Comparison of ENCODE assay signal across 32 cellular contexts in genomic region chr5:66231508-66231907, GRCh38.
"Had no signal": no experiment of that assay in that cellular context is flagged by ENCODE, and none has a peak within 500 bp of the region (broad histone marks: within the 10 kb centered on the region; RNA-seq: fewer than 3 reads in every experiment).

No MANE protein-coding gene starts in this region.

- DNase-seq: activated B cell treated with CpG ODN at 0.5 μM for 24 hours; activated CD4-positive, alpha-beta memory T cell treated with anti-CD3 and anti-CD28 coated beads for 36 hours; activated CD4-positive, alpha-beta T cell treated with anti-CD3 and anti-CD28 coated beads for 4 hours; activated CD4-positive, alpha-beta T cell treated with anti-CD3 and anti-CD28 coated beads, Interleukin-2, amount 10 ng/mL, durations not matched to agents 24 days and 14 days; activated CD4-positive, alpha-beta T cell treated with anti-CD3 and anti-CD28 coated beads, Interleukin-2, amount 50 U/mL, for 1 hour; activated CD4-positive, alpha-beta T cell treated with anti-CD3 and anti-CD28 coated beads, Interleukin-2, amount 50 U/mL, for 4 hours; activated CD4-positive, CD25-positive, alpha-beta regulatory T cell treated with anti-CD3 and anti-CD28 coated beads, Interleukin-2, amount 50 U/mL, for 72 hours; activated CD8-positive, alpha-beta memory T cell treated with anti-CD3 and anti-CD28 coated beads, Interleukin-2, amount 50 U/mL, for 4 hours; activated CD8-positive, alpha-beta T cell treated with anti-CD3 and anti-CD28 coated beads for 36 hours; activated effector memory CD4-positive, alpha-beta T cell treated with anti-CD3 and anti-CD28 coated beads, Interleukin-2, amount 50 U/mL, for 16 hours; activated gamma-delta T cell treated with Interleukin-2 at 50 U/mL for 16 hours; activated naive CD4-positive, alpha-beta T cell; activated naive CD4-positive, alpha-beta T cell treated with anti-CD3 and anti-CD28 coated beads for 36 hours; activated naive CD4-positive, alpha-beta T cell treated with anti-CD3 and anti-CD28 coated beads, Interleukin-2, amount 50 U/mL, for 16 hours; activated naive CD8-positive, alpha-beta T cell treated with anti-CD3 and anti-CD28 coated beads for 36 hours; activated T-cell treated with anti-CD3 and anti-CD28 coated beads for 4 hours; activated T-cell treated with anti-CD3 and anti-CD28 coated beads, Interleukin-2, amount 50 U/mL, for 1 hour; activated T-cell treated with anti-CD3 and anti-CD28 coated beads, Interleukin-2, amount 50 U/mL, for 48 hours; adrenal gland; amniotic stem cell; aorta; body of pancreas; brain microvascular endothelial cell; central memory CD4-positive, alpha-beta T cell; T-helper 1 cell; T-helper 2 cell; T-helper 9 cell had no signal

- H3K27me3 ChIP-seq: adrenal gland, body of pancreas, brain microvascular endothelial cell, breast epithelium had no signal

- H3K36me3 ChIP-seq: adrenal gland, brain microvascular endothelial cell, breast epithelium had no signal

- H3K27ac ChIP-seq: adrenal gland, body of pancreas, brain microvascular endothelial cell, breast epithelium, VCaP had no signal

- H3K4me3 ChIP-seq: adrenal gland, body of pancreas, breast epithelium had no signal

- H3K4me1 ChIP-seq: adrenal gland, body of pancreas, breast epithelium had no signal

- FAIRE-seq: astrocyte, TTC549 had no signal

- H3K9me3 ChIP-seq: adrenal gland, body of pancreas, breast epithelium had no signal

- ATAC-seq: activated CD8-positive, alpha-beta T cell treated with anti-CD3 and anti-CD28 coated beads for 36 hours; activated naive CD4-positive, alpha-beta T cell treated with anti-CD3 and anti-CD28 coated beads, Interleukin-2, amount 50 U/mL, for 72 hours; body of pancreas had no signal
